2 cellular contexts compared by ENCODE assay signal in genomic region chr3:183506674-183507290, GRCh38.
A peak's percentile ranks its signal among the peaks of the same experiment; 100 is the strongest.
TF ChIP-seq lines count a peak whose summit lies in the region.

No MANE protein-coding gene starts in this region.

TF ChIP-seq in HepG2, 621 proteins besides CTCF, POLR2A, EP300 and RAD21:
- TF ChIP-seq SAFB2 (CRISPR knock-in tag; IDR thresholded peaks at IDR 0.05; ENCODE audit: borderline replicate concordance, low read depth): no peak
- TF ChIP-seq, protein P1, sequence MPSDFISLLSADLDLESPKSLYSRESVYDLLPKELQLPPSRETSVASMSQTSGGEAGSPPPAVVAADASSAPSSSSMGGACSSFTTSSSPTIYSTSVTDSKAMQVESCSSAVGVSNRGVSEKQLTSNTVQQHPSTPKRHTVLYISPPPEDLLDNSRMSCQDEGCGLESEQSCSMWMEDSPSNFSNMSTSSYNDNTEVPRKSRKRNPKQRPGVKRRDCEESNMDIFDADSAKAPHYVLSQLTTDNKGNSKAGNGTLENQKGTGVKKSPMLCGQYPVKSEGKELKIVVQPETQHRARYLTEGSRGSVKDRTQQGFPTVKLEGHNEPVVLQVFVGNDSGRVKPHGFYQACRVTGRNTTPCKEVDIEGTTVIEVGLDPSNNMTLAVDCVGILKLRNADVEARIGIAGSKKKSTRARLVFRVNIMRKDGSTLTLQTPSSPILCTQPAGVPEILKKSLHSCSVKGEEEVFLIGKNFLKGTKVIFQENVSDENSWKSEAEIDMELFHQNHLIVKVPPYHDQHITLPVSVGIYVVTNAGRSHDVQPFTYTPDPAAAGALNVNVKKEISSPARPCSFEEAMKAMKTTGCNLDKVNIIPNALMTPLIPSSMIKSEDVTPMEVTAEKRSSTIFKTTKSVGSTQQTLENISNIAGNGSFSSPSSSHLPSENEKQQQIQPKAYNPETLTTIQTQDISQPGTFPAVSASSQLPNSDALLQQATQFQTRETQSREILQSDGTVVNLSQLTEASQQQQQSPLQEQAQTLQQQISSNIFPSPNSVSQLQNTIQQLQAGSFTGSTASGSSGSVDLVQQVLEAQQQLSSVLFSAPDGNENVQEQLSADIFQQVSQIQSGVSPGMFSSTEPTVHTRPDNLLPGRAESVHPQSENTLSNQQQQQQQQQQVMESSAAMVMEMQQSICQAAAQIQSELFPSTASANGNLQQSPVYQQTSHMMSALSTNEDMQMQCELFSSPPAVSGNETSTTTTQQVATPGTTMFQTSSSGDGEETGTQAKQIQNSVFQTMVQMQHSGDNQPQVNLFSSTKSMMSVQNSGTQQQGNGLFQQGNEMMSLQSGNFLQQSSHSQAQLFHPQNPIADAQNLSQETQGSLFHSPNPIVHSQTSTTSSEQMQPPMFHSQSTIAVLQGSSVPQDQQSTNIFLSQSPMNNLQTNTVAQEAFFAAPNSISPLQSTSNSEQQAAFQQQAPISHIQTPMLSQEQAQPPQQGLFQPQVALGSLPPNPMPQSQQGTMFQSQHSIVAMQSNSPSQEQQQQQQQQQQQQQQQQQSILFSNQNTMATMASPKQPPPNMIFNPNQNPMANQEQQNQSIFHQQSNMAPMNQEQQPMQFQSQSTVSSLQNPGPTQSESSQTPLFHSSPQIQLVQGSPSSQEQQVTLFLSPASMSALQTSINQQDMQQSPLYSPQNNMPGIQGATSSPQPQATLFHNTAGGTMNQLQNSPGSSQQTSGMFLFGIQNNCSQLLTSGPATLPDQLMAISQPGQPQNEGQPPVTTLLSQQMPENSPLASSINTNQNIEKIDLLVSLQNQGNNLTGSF (CRISPR knock-in tag; IDR thresholded peaks at IDR 0.05): no peak
TF ChIP-seq in HepG2: peak in this region for 0.

TF ChIP-seq in K562, 482 proteins besides CTCF, POLR2A, EP300 and RAD21:
- TF ChIP-seq JUND (IDR thresholded peaks at IDR 0.05; ENCODE audit: borderline replicate concordance, low read depth, low read length): 0 out of 2 replicates have a peak, but pooled peaks have one; percentile 12
- no peak for TF ChIP-seq JUND (tag; IDR thresholded peaks at IDR 0.05; ENCODE audit: borderline replicate concordance, low read depth, low read length)
- 0 out of 2 replicates have a peak, but pooled peaks have one; percentile 18 for TF ChIP-seq ATF7 (IDR thresholded peaks at IDR 0.05)
- 0 out of 2 replicates have a peak, but pooled peaks have one; percentile 8 for TF ChIP-seq PKNOX1 (IDR thresholded peaks at IDR 0.05)
- TF ChIP-seq, protein P2, sequence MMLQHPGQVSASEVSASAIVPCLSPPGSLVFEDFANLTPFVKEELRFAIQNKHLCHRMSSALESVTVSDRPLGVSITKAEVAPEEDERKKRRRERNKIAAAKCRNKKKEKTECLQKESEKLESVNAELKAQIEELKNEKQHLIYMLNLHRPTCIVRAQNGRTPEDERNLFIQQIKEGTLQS (IDR thresholded peaks at IDR 0.05): peak; percentile 55; the same call in 1 of the 2 replicates
- TF ChIP-seq, protein P2 (CRISPR knock-in tag; conservative IDR thresholded peaks at IDR 0.05): no peak
- TF ChIP-seq CEBPG (CRISPR knock-in tag; IDR thresholded peaks at IDR 0.05): no peak
- peak in 1 of 2 experiments; percentile 75; a peak in 1 of 4 replicates for TF ChIP-seq CEBPG (tag; conservative IDR thresholded peaks at IDR 0.05 in 1 of 2, IDR thresholded peaks at IDR 0.05 in 1 of 2)
- peak; percentile 30; the same call in 1 of the 2 replicates for TF ChIP-seq CTBP1 (IDR thresholded peaks at IDR 0.05; ENCODE audit: borderline replicate concordance)
- TF ChIP-seq ZC3H11A (IDR thresholded peaks at IDR 0.05; ENCODE audit: low read depth, low read length): peak; percentile 58; the same call in 1 of the 2 replicates
- no peak for TF ChIP-seq ATF4 (CRISPR knock-in tag; IDR thresholded peaks at IDR 0.05)
- TF ChIP-seq ETV1 (tag; conservative IDR thresholded peaks at IDR 0.05; ENCODE audit: low read depth): 0 out of 2 replicates have a peak, but pooled peaks have one; percentile 10
- TF ChIP-seq MAFF (IDR thresholded peaks at IDR 0.05; ENCODE audit: low read length): no peak
